ENCODE assay signal across 16 cellular contexts in genomic region chrX:111634823-111635410, GRCh38. TPM values are rescaled to one million over a fixed set of nuclear protein-coding genes. Genes with fewer than 3 reads are reported as not detected.
DNase-seq lines count a peak whose midpoint lies in the region; ATAC-seq, FAIRE-seq and TF ChIP-seq lines count a peak whose summit lies in the region.
"Had no signal": no experiment of that assay in that cellular context is flagged by ENCODE, and none has a peak within 500 bp of the region (broad histone marks: within the 10 kb centered on the region; RNA-seq: fewer than 3 reads in every experiment).

No MANE protein-coding gene starts in this region.

- no peak overlapping the region for H3K4me3 ChIP-seq in fibroblast of the aortic adventitia (ENCODE audit: low read depth, low read length)
- H3K4me3 ChIP-seq in dorsolateral prefrontal cortex: no peak overlapping the region
- H3K4me3 ChIP-seq: MG63 had no signal

- no peak overlapping the region for H3K27ac ChIP-seq in dorsolateral prefrontal cortex
- H3K27ac ChIP-seq: KMS-11 had no signal

- TF ChIP-seq CTCF in D721Med (IDR thresholded peaks at IDR 0.05; ENCODE audit: insufficient read depth, missing control alignments): no peak
- TF ChIP-seq CTCF in fibroblast of the aortic adventitia (IDR thresholded peaks at IDR 0.05; ENCODE audit: insufficient read depth, low read length): no peak
- TF ChIP-seq CTCF in dorsolateral prefrontal cortex (IDR thresholded peaks at IDR 0.05 in 54 of 56, conservative IDR thresholded peaks at IDR 0.05 in 2 of 56; ENCODE audit: low read depth in 1 of 56, partially characterized antibody in 56 of 56): no peak

- peak; percentile 76 for FAIRE-seq in D721Med (lab: Jason Lieb, UNC)
- FAIRE-seq: HepG2 had no signal

- peaks cover 0 to 45% (median 4%) of the 10 kb centered on the region in 45 donors for H3K27me3 ChIP-seq in dorsolateral prefrontal cortex
- H3K27me3 ChIP-seq: BE2C, MG63 had no signal

- no peak for DNase-seq in D721Med (ENCODE audit: insufficient read length, low spot score)
- DNase-seq in NCI-H1105 treated with DMSO at 0.1 percent for 48 hours (lab: John Stamatoyannopoulos, UW): peak; percentile 94
- DNase-seq in fibroblast of the aortic adventitia (ENCODE audit: low read depth): peak; percentile 22
- DNase-seq in dorsolateral prefrontal cortex: no peak
- DNase-seq in sciatic nerve (ENCODE audit: low spot score): no peak
- DNase-seq: BE2C; CD4-positive, alpha-beta memory T cell; H7; MG63; NCI-H1092 treated with DMSO at 0.1 percent for 48 hours; NCI-H2029; SHP77 treated with DMSO at 0.1 percent for 48 hours had no signal

- no peak for ATAC-seq in SK-N-SH treated with all-trans-retinoic acid at 6 μM for 48 hours
- ATAC-seq in GM18517 (IDR thresholded peaks at IDR 0.05; ENCODE audit: unreplicated experiment): no peak
- ATAC-seq in sciatic nerve: no peak
- ATAC-seq: HepG2 had no signal

- intact Hi-C loops in dorsolateral prefrontal cortex (cut with DNase I) (no loop called here), sciatic nerve (cut with DNase I) (no loop called here)

TF ChIP-seq in SK-N-SH treated with all-trans-retinoic acid at 6 μM for 48 hours, 23 proteins besides CTCF, POLR2A, EP300 and RAD21:
- TF ChIP-seq ESRRG (CRISPR knock-in tag; IDR thresholded peaks at IDR 0.05) (no peak), TSHZ2 (CRISPR knock-in tag; IDR thresholded peaks at IDR 0.05) (peak; percentile 64; the same call in 1 of the 2 replicates), TCF4 (CRISPR knock-in tag; IDR thresholded peaks at IDR 0.05; ENCODE audit: borderline replicate concordance) (peak; percentile 73), ZNF8 (CRISPR knock-in tag; IDR thresholded peaks at IDR 0.05) (peak; percentile 40; the same call in 1 of the 2 replicates), CSDC2 (CRISPR knock-in tag; IDR thresholded peaks at IDR 0.05) (no peak), ISL1 (CRISPR knock-in tag; IDR thresholded peaks at IDR 0.05) (peak; percentile 86)

RNA-seq across cellular contexts. Expression of gene ALG13, which starts 46.1 kb away (rescaled TPM):
- 56.5 and 108 TPM in 2 replicates for total RNA-seq in fibroblast of the aortic adventitia (ENCODE audit: low replicate concordance)
- total RNA-seq in dorsolateral prefrontal cortex: 10 to 100 TPM; 39.1 to 78.4 (median 55.9) TPM
- total RNA-seq in sciatic nerve: 86.3 TPM

Comparison
In these comparisons a context has a peak if more than half of its experiments do, and no peak if none do; other contexts are left out.
1. DNase-seq: peak in NCI-H1105 treated with DMSO at 0.1 percent for 48 hours (single experiment) and fibroblast of the aortic adventitia (single experiment); none in D721Med (single experiment), dorsolateral prefrontal cortex (0 of 10) and sciatic nerve (single experiment).